Comparison of ENCODE assay signal across 14 cellular contexts in genomic region chr6:37612475-37612874, GRCh38.
"Had no signal": no experiment of that assay in that cellular context is flagged by ENCODE, and none has a peak within 500 bp of the region (broad histone marks: within the 10 kb centered on the region; RNA-seq: fewer than 3 reads in every experiment).

No MANE protein-coding gene starts in this region.

- H3K4me3 ChIP-seq: cardiac muscle cell, coronary artery, ovary, uterus had no signal

- FAIRE-seq: endothelial cell of umbilical vein, kidney had no signal

- H3K36me3 Mint-ChIP-seq: activated naive CD4-positive, alpha-beta T cell treated with anti-CD3 and anti-CD28 coated beads, Interleukin-2, amount 50 U/mL, for 72 hours had no signal

- ATAC-seq: activated CD4-positive, CD25-positive, alpha-beta regulatory T cell treated with anti-CD3 and anti-CD28 coated beads, Interleukin-2, amount 50 U/mL, for 24 hours; activated naive CD4-positive, alpha-beta T cell treated with anti-CD3 and anti-CD28 coated beads, Interleukin-2, amount 50 U/mL, for 72 hours; left ventricle myocardium superior had no signal

- H3K27ac Mint-ChIP-seq: activated naive CD4-positive, alpha-beta T cell treated with anti-CD3 and anti-CD28 coated beads, Interleukin-2, amount 50 U/mL, for 72 hours; T-helper 2 cell treated with Interferon-gamma antibody and Interleukin-4, amounts not matched to agents 5 μg/mL and 100 μg/mL, for 36 hours had no signal

- H3K9me3 Mint-ChIP-seq: activated naive CD4-positive, alpha-beta T cell treated with anti-CD3 and anti-CD28 coated beads, Interleukin-2, amount 50 U/mL, for 72 hours; T-helper 2 cell treated with Interferon-gamma antibody and Interleukin-4, amounts not matched to agents 5 μg/mL and 100 μg/mL, for 36 hours had no signal

- H3K27ac ChIP-seq: cardiac muscle cell, coronary artery, ovary, uterus had no signal

- H3K4me1 ChIP-seq: uterus had no signal

- DNase-seq: activated effector memory CD4-positive, alpha-beta T cell treated with anti-CD3 and anti-CD28 coated beads, Interleukin-2, amount 50 U/mL, for 16 hours; activated T-cell treated with anti-CD3 and anti-CD28 coated beads, Interleukin-2, amount 50 U/mL, for 1 hour; effector CD4-positive, alpha-beta T cell; kidney; left ventricle myocardium superior; ovary; stimulated activated CD4-positive, alpha-beta T cell treated with anti-CD3 and anti-CD28 coated beads, Interleukin-4, amount 100 ng/mL, for 24 hours; uterus had no signal

- H3K36me3 ChIP-seq: cardiac muscle cell, ovary, uterus had no signal

- H3K4me3 Mint-ChIP-seq: T-helper 2 cell treated with Interferon-gamma antibody and Interleukin-4, amounts not matched to agents 5 μg/mL and 100 μg/mL, for 36 hours had no signal

- H3K9me3 ChIP-seq: ovary, uterus had no signal
